In genomic region chr1:151255381-151255780, GRCh38 we compare ENCODE assay signal across 8 cellular contexts. TPM values are rescaled to one million over a fixed set of nuclear protein-coding genes. Genes with fewer than 3 reads are reported as not detected.
DNase-seq lines count a peak whose midpoint lies in the region; ATAC-seq, FAIRE-seq and TF ChIP-seq lines count a peak whose summit lies in the region.

No MANE protein-coding gene starts in this region.

- H3K79me1 ChIP-seq in mesenchymal stem cell (replicated peaks; ENCODE audit: low read length, poor library complexity, severe bottlenecking): peaks cover 5% of the 10 kb centered on the region

- ATAC-seq in K562: no peak
- no peak for ATAC-seq in HG03139 (IDR thresholded peaks at IDR 0.05; ENCODE audit: unreplicated experiment)
- no peak for ATAC-seq in HG03196 (IDR thresholded peaks at IDR 0.05; ENCODE audit: unreplicated experiment)
- no peak for ATAC-seq in left colon

- TF ChIP-seq POLR2A in K562 (conservative IDR thresholded peaks at IDR 0.05): no peak

- no peak overlapping the region for H2AFZ ChIP-seq in K562 (ENCODE audit: low read depth, low read length)
- no peak overlapping the region for H2AFZ ChIP-seq in mesenchymal stem cell (ENCODE audit: low read depth, low read length)

- H2AK5ac ChIP-seq in mesenchymal stem cell (ENCODE audit: low read length, severe bottlenecking): no peak overlapping the region

- no peaks in the 10 kb centered on the region for H3K9me3 ChIP-seq in A673 (ENCODE audit: low read depth, low read length, poor library complexity, severe bottlenecking)
- no peaks in the 10 kb centered on the region for H3K9me3 ChIP-seq in HEK293 (ENCODE audit: control insufficient read depth, insufficient read depth, low read depth, low read length)
- no peaks in the 10 kb centered on the region for H3K9me3 ChIP-seq in K562 (replicated peaks; ENCODE audit: control insufficient read depth, insufficient read depth, low read depth, low read length)
- H3K9me3 ChIP-seq in mesenchymal stem cell (ENCODE audit: control insufficient read depth, low read length): no peaks in the 10 kb centered on the region

- WGBS in K562 (ENCODE audit: insufficient coverage, low coverage, missing lambda C conversion rate): 1% methylated on average over 10 of the region's 10 CpGs
- 66% methylated on average over 10 of the region's 10 CpGs for WGBS in mesenchymal stem cell

- DNase-seq in A673 (ENCODE audit: low spot score): no peak
- DNase-seq in K562 (ENCODE audit: extremely low read depth in 1 of 4, low spot score in 3 of 4): no peak
- peak; percentile 37 for DNase-seq in mesenchymal stem cell
- no peak for DNase-seq in SHP77 treated with DMSO at 0.1 percent for 48 hours (lab: John Stamatoyannopoulos, UW)
- no peak for DNase-seq in left colon

- H3K4me3 ChIP-seq in A673 (ENCODE audit: low read depth, low read length, poor library complexity, severe bottlenecking) (peak overlapping the region; percentile 79), HEK293 (ENCODE audit: low read depth, low read length) (peak overlapping the region; percentile 92), K562 (peak overlapping the region; percentile 58), mesenchymal stem cell (ENCODE audit: insufficient read depth in 1 of 2, low read depth in 1 of 2, low read length in 2 of 2) (peak overlapping the region; percentile 41 to 96)

- no peak for TF ChIP-seq EP300 in K562 (IDR thresholded peaks at IDR 0.05; ENCODE audit: low read length)

- no peak for TF ChIP-seq RAD21 in K562 (CRISPR knock-in tag; conservative IDR thresholded peaks at IDR 0.05 in 1 of 2, IDR thresholded peaks at IDR 0.05 in 1 of 2)

- H3K4me2 ChIP-seq in K562 (ENCODE audit: insufficient read depth, low read length): peak overlapping the region; percentile 84
- peak overlapping the region; percentile 81 for H3K4me2 ChIP-seq in mesenchymal stem cell (ENCODE audit: low read length, poor library complexity, severe bottlenecking)

- no peak overlapping the region for H2BK120ac ChIP-seq in mesenchymal stem cell (ENCODE audit: low read depth, low read length)

- H3K27ac ChIP-seq in A673 (ENCODE audit: low read depth, low read length, poor library complexity, severe bottlenecking): peak overlapping the region; percentile 75
- H3K27ac ChIP-seq in HEK293 (ENCODE audit: extremely low read depth, low read depth, low read length): peak overlapping the region; percentile 42
- H3K27ac ChIP-seq in K562 (ENCODE audit: extremely low read depth, low read depth, low read length): peak overlapping the region; percentile 83
- no peak overlapping the region for H3K27ac ChIP-seq in mesenchymal stem cell (ENCODE audit: low read length, poor library complexity, severe bottlenecking)

- no peak overlapping the region for H2BK5ac ChIP-seq in mesenchymal stem cell (ENCODE audit: low read depth, low read length, poor library complexity, severe bottlenecking)

- H3K27me3 ChIP-seq in A673 (replicated peaks; ENCODE audit: insufficient read depth, low read depth, low read length, poor library complexity) (no peaks in the 10 kb centered on the region), K562 (ENCODE audit: control insufficient read depth in 2 of 2, insufficient read depth in 2 of 2, low read length in 2 of 2) (no peaks in the 10 kb centered on the region), mesenchymal stem cell (ENCODE audit: control insufficient read depth in 1 of 2, insufficient read depth in 1 of 2, low read length in 2 of 2) (no peaks in the 10 kb centered on the region)

- in situ Hi-C loops in K562 (cut with MboI): no loop called here

- BruUV-seq in A673 (replicated peaks; lab: Mats Ljungman, UMichigan): TSS peak; percentile 76
- BruUV-seq in K562 (replicated peaks; lab: Mats Ljungman, UMichigan): no TSS peak

- no peak overlapping the region for H2BK15ac ChIP-seq in mesenchymal stem cell (ENCODE audit: low read depth, poor library complexity, severe bottlenecking)

- no peak overlapping the region for H3K23ac ChIP-seq in mesenchymal stem cell (ENCODE audit: low read length in 2 of 2)

- POLR2A ChIA-PET in A673 (lab: Charles Lee; ENCODE audit: low non-redundant PET) (no interaction called here), HEK293 (lab: Yijun Ruan, JAX) (interaction anchor here (0.9 to 2.3 kb wide), 9 partner anchors 8 to 156 kb away, joined by 3 to 14 read pairs (median 5); partner anchors contain the start of genes PIP5K1A and VPS72), K562 (lab: Yijun Ruan, JAX) (interaction anchor here (0.9 to 1.8 kb wide), 4 partner anchors 14 to 66 kb away, joined by 4 to 11 read pairs (median 4); partner anchors contain the start of genes VPS72 and ZNF687)

- no peak overlapping the region for H4K8ac ChIP-seq in mesenchymal stem cell (ENCODE audit: low read length)

- intact Hi-C loops in A673 (cut with micrococcal nuclease; ENCODE audit: unreplicated experiment) (loop anchor here (10.0 kb wide), 1 partner anchor 161 kb away; no protein-coding TSS in a partner anchor), K562 (cut with micrococcal nuclease) (loop anchor here (2.0 kb wide), 1 partner anchor 25 kb away; no protein-coding TSS in a partner anchor), left colon (cut with DNase I, micrococcal nuclease) (no loop called here)

- no peak overlapping the region for H3K14ac ChIP-seq in mesenchymal stem cell (ENCODE audit: low read length in 2 of 2)

- H4K91ac ChIP-seq in mesenchymal stem cell (ENCODE audit: low read length): no peak overlapping the region

- H3K18ac ChIP-seq in mesenchymal stem cell (ENCODE audit: low read depth in 1 of 2, low read length in 2 of 2): no peak overlapping the region

- TF ChIP-seq CTCF in A673 (conservative IDR thresholded peaks at IDR 0.05; ENCODE audit: low read depth, low read length) (no peak), HEK293 (tag by site-specific recombination; IDR thresholded peaks at IDR 0.05) (no peak), K562 (IDR thresholded peaks at IDR 0.05 in 2 of 3, conservative IDR thresholded peaks at IDR 0.05 in 1 of 3; ENCODE audit: insufficient read depth in 2 of 3, low read depth in 1 of 3, low read length in 3 of 3) (no peak)

- H3K36me3 ChIP-seq in A673 (ENCODE audit: insufficient read depth, low read length, poor library complexity, severe bottlenecking) (peaks cover 4% of the 10 kb centered on the region), HEK293 (ENCODE audit: control insufficient read depth in 2 of 2, insufficient read depth in 1 of 2, low read length in 2 of 2) (no peaks in the 10 kb centered on the region; a peak in 1 of 3 replicates), K562 (ENCODE audit: control insufficient read depth, insufficient read depth, low read length) (peaks cover 20% of the 10 kb centered on the region; the same call in 1 of the 3 replicates), mesenchymal stem cell (ENCODE audit: control insufficient read depth in 1 of 2, insufficient read depth in 2 of 2, low read depth in 1 of 2, low read length in 2 of 2) (peaks cover 6 to 14% of the 10 kb centered on the region in 2 experiments)

- no peaks in the 10 kb centered on the region for H4K20me1 ChIP-seq in K562 (replicated peaks; ENCODE audit: control insufficient read depth, insufficient read depth, low read length)

- peaks cover 60% of the 10 kb centered on the region for H3K79me2 ChIP-seq in K562 (ENCODE audit: control insufficient read depth, insufficient read depth, low read length)

- no peaks in the 10 kb centered on the region for H3K9me1 ChIP-seq in K562 (ENCODE audit: control insufficient read depth, insufficient read depth, low read length)

- CTCF ChIA-PET in A673 (lab: Charles Lee): no interaction called here
- CTCF ChIA-PET in HEK293 (lab: Yijun Ruan, JAX): interaction anchor here (1.5 kb wide), 1 partner anchor 28 kb away, joined by 4 read pairs; no protein-coding TSS in a partner anchor
- CTCF ChIA-PET in K562 (lab: Yijun Ruan, JAX; ENCODE audit: low intra/inter-chr PET ratio): no interaction called here

- no peak overlapping the region for H2BK12ac ChIP-seq in mesenchymal stem cell (ENCODE audit: low read length in 2 of 2)

- peak overlapping the region; percentile 82 to 90; a peak in 3 of 4 replicates for H3K9ac ChIP-seq in K562 (ENCODE audit: insufficient read depth in 1 of 2, low read depth in 2 of 2, low read length in 2 of 2)
- H3K9ac ChIP-seq in mesenchymal stem cell (ENCODE audit: low read length): peak overlapping the region; percentile 97

- H3K4me1 ChIP-seq in A673 (ENCODE audit: insufficient read depth, low read length, poor library complexity, severe bottlenecking) (peaks cover 5% of the 10 kb centered on the region), HEK293 (ENCODE audit: control insufficient read depth, insufficient read depth, low read length) (peaks cover 2% of the 10 kb centered on the region; the same call in 1 of the 2 replicates), K562 (replicated peaks in 1 of 2; ENCODE audit: control insufficient read depth in 2 of 2, insufficient read depth in 2 of 2, low read length in 2 of 2) (peaks cover 0 to 4% of the 10 kb centered on the region in 2 experiments; a peak in 2 of 5 replicates), mesenchymal stem cell (ENCODE audit: control insufficient read depth, insufficient read depth, low read depth, low read length) (peaks cover 3% of the 10 kb centered on the region)

- H3K4ac ChIP-seq in mesenchymal stem cell (ENCODE audit: low read depth in 1 of 2, low read length in 2 of 2): no peak overlapping the region

- FAIRE-seq in K562 (lab: Jason Lieb, UNC): no peak

RNA-seq across cellular contexts. Expression of gene PSMD4, which starts 0.8 kb away (rescaled TPM):
- total RNA-seq in A673 (2021) (312 and 339 TPM in 2 replicates), K562 (2014; rRNA removed) (298 and 306 TPM in 2 replicates), K562 (2014; rRNA removed; fragmentation: Illumina TruSeq; extraction: Trizol) (322 and 353 TPM in 2 replicates), K562 (2015; rRNA removed; fragmentation: Illumina TruSeq; extraction: Trizol) (291 and 295 TPM in 2 replicates), K562 (2021) (243 and 255 TPM in 2 replicates), left colon (100 to 1,000 TPM; 103 to 105 TPM)
- 204 and 285 TPM in 2 replicates for total RNA-seq in K562 (2011; cell fraction: chromatin; rRNA removed; ENCODE audit: low replicate concordance)
- 154 and 177 TPM in 2 replicates for total RNA-seq in K562 (2011; cell fraction: nucleolus; rRNA removed)
- 184 and 195 TPM in 2 replicates for total RNA-seq in K562 (2011; cell fraction: nucleoplasm; rRNA removed)
- polyA plus RNA-seq in K562 (2011; rRNA removed) (298 and 324 TPM in 2 replicates), K562 (2014; fragmentation: Illumina TruSeq; extraction: Trizol) (283 and 307 TPM in 2 replicates), K562 (2014; fragmentation: Nextera tagmentation; extraction: Ambion mirVana) (100 to 1,000 TPM; 194 to 243 TPM), K562 (2014; rRNA removed) (302 and 313 TPM in 2 replicates)
- polyA plus RNA-seq in K562 (2011; cell fraction: cytosol; rRNA removed): 395 and 420 TPM in 2 replicates
- polyA plus RNA-seq in K562 (2011; cell fraction: nucleus; rRNA removed): 143 and 175 TPM in 2 replicates
- 260 and 366 TPM in 2 replicates for polyA plus RNA-seq in K562 (2012)
- 332 and 377 TPM in 2 replicates for polyA minus RNA-seq in K562 (2011; rRNA and poly(A)+ RNA removed)
- polyA minus RNA-seq in K562 (2011; cell fraction: cytosol; rRNA and poly(A)+ RNA removed): 124 and 136 TPM in 2 replicates
- 48.2 and 62.2 TPM in 2 replicates for polyA minus RNA-seq in K562 (2011; cell fraction: nucleus; rRNA and poly(A)+ RNA removed)
- polyA plus RNA-seq in mesenchymal stem cell (2013, experiment 1 of 2): 136 TPM
- 139 TPM for polyA plus RNA-seq in mesenchymal stem cell (2013, experiment 2 of 2)

RNA-seq across cellular contexts. Expression of gene ZNF687, which starts 26.7 kb away (rescaled TPM):
- total RNA-seq in A673 (2021): 26.4 and 30.2 TPM in 2 replicates
- 31.3 and 87.1 TPM in 2 replicates for total RNA-seq in K562 (2011; cell fraction: chromatin; rRNA removed; ENCODE audit: low replicate concordance)
- 63.7 and 79.5 TPM in 2 replicates for total RNA-seq in K562 (2011; cell fraction: nucleolus; rRNA removed)
- total RNA-seq in K562 (2011; cell fraction: nucleoplasm; rRNA removed): 34.4 and 45.7 TPM in 2 replicates
- 12.3 and 15.6 TPM in 2 replicates for total RNA-seq in K562 (2014; rRNA removed)
- total RNA-seq in K562 (2014; rRNA removed; fragmentation: Illumina TruSeq; extraction: Trizol): 5.1 and 6.9 TPM in 2 replicates
- total RNA-seq in K562 (2015; rRNA removed; fragmentation: Illumina TruSeq; extraction: Trizol): 10.6 and 10.7 TPM in 2 replicates
- 22.7 and 26.4 TPM in 2 replicates for total RNA-seq in K562 (2021)
- polyA plus RNA-seq in K562 (2011; rRNA removed): 9.0 and 16.9 TPM in 2 replicates
- polyA plus RNA-seq in K562 (2011; cell fraction: cytosol; rRNA removed): 18.6 and 24.5 TPM in 2 replicates
- polyA plus RNA-seq in K562 (2011; cell fraction: nucleus; rRNA removed): 32.1 and 47.9 TPM in 2 replicates
- polyA plus RNA-seq in K562 (2012): 14.2 and 25.5 TPM in 2 replicates
- 11.5 and 14.4 TPM in 2 replicates for polyA plus RNA-seq in K562 (2014; fragmentation: Illumina TruSeq; extraction: Trizol)
- under 1 TPM; 0.13 to 0.21 TPM for polyA plus RNA-seq in K562 (2014; fragmentation: Nextera tagmentation; extraction: Ambion mirVana)
- 12.8 and 13.2 TPM in 2 replicates for polyA plus RNA-seq in K562 (2014; rRNA removed)
- polyA minus RNA-seq in K562 (2011; rRNA and poly(A)+ RNA removed): 15.5 and 16.2 TPM in 2 replicates
- 19.1 and 23.9 TPM in 2 replicates for polyA minus RNA-seq in K562 (2011; cell fraction: cytosol; rRNA and poly(A)+ RNA removed)
- 33.4 and 47.0 TPM in 2 replicates for polyA minus RNA-seq in K562 (2011; cell fraction: nucleus; rRNA and poly(A)+ RNA removed)
- 10.8 TPM for polyA plus RNA-seq in mesenchymal stem cell (2013, experiment 1 of 2)
- 10.8 TPM for polyA plus RNA-seq in mesenchymal stem cell (2013, experiment 2 of 2)
- total RNA-seq in left colon: 10 to 100 TPM; 22.0 to 27.7 TPM

RNA-seq across cellular contexts. Expression of gene PIP5K1A, which starts 57.0 kb away (rescaled TPM):
- total RNA-seq in A673 (2021) (109 and 115 TPM in 2 replicates), K562 (2014; rRNA removed) (16.9 and 21.3 TPM in 2 replicates), K562 (2014; rRNA removed; fragmentation: Illumina TruSeq; extraction: Trizol) (18.8 and 20.6 TPM in 2 replicates), K562 (2015; rRNA removed; fragmentation: Illumina TruSeq; extraction: Trizol) (22.8 and 24.9 TPM in 2 replicates), K562 (2021) (21.9 and 25.8 TPM in 2 replicates), left colon (10 to 100 TPM; 36.2 to 49.3 TPM)
- 161 and 178 TPM in 2 replicates for total RNA-seq in K562 (2011; cell fraction: chromatin; rRNA removed; ENCODE audit: low replicate concordance)
- 84.5 and 85.7 TPM in 2 replicates for total RNA-seq in K562 (2011; cell fraction: nucleolus; rRNA removed)
- total RNA-seq in K562 (2011; cell fraction: nucleoplasm; rRNA removed): 104 and 116 TPM in 2 replicates
- polyA plus RNA-seq in K562 (2011; rRNA removed) (33.5 and 42.4 TPM in 2 replicates), K562 (2014; fragmentation: Illumina TruSeq; extraction: Trizol) (26.3 and 36.4 TPM in 2 replicates), K562 (2014; fragmentation: Nextera tagmentation; extraction: Ambion mirVana) (1 to 10 TPM; 1.9 to 4.2 TPM), K562 (2014; rRNA removed) (17.2 and 22.4 TPM in 2 replicates)
- 23.8 and 29.9 TPM in 2 replicates for polyA plus RNA-seq in K562 (2011; cell fraction: cytosol; rRNA removed)
- polyA plus RNA-seq in K562 (2011; cell fraction: nucleus; rRNA removed): 47.1 and 51.9 TPM in 2 replicates
- 14.8 and 15.0 TPM in 2 replicates for polyA plus RNA-seq in K562 (2012)
- 54.7 and 69.0 TPM in 2 replicates for polyA minus RNA-seq in K562 (2011; rRNA and poly(A)+ RNA removed)
- polyA minus RNA-seq in K562 (2011; cell fraction: cytosol; rRNA and poly(A)+ RNA removed): 15.1 and 19.9 TPM in 2 replicates
- polyA minus RNA-seq in K562 (2011; cell fraction: nucleus; rRNA and poly(A)+ RNA removed): 21.3 and 28.2 TPM in 2 replicates
- polyA plus RNA-seq in mesenchymal stem cell (2013, experiment 1 of 2): 58.2 TPM
- polyA plus RNA-seq in mesenchymal stem cell (2013, experiment 2 of 2): 59.4 TPM

Comparison
In these comparisons a context has a peak if more than half of its experiments do, and no peak if none do; other contexts are left out.
1. intact Hi-C loops: an anchor here in A673 (10.0 kb wide) and K562 (2.0 kb wide); none called in left colon.